Comparison of ENCODE assay signal across 1 cellular context in genomic region chr3:155870133-155870944, GRCh38.
TF ChIP-seq lines count a peak whose summit lies in the region.

GMPS (plus strand) TSS chr3:155870650; CDS start chr3:155870871, 221 bp downstream.

TF ChIP-seq in GM12878, 131 proteins besides CTCF, POLR2A, EP300 and RAD21 (continued from another document):
- peak; percentile 59 for TF ChIP-seq NKRF (conservative IDR thresholded peaks at IDR 0.05)
- 0 out of 4 replicates have a peak, but pooled peaks of 1 of the 2 experiments have one; percentile 52 for TF ChIP-seq ETV6 (conservative IDR thresholded peaks at IDR 0.05 in 1 of 2, IDR thresholded peaks at IDR 0.05 in 1 of 2; ENCODE audit: borderline replicate concordance in 1 of 2, low read depth in 1 of 2)
- 0 out of 2 replicates have a peak, but pooled peaks have one; percentile 31 for TF ChIP-seq ZNF24 (IDR thresholded peaks at IDR 0.05)
- TF ChIP-seq IKZF1 (conservative IDR thresholded peaks at IDR 0.05): peak; percentile 50; the same call in 1 of the 2 replicates
- TF ChIP-seq PML (IDR thresholded peaks at IDR 0.05; ENCODE audit: low read length): peak; percentile 28; the same call in 1 of the 2 replicates
- no peak for TF ChIP-seq RFX5 (IDR thresholded peaks at IDR 0.05; ENCODE audit: low read depth, low read length)
- TF ChIP-seq TCF3 (IDR thresholded peaks at IDR 0.05; ENCODE audit: borderline replicate concordance, insufficient read depth, low read depth, low read length): 0 out of 2 replicates have a peak, but pooled peaks have one; percentile 15
- 0 out of 2 replicates have a peak, but pooled peaks have one; percentile 45 for TF ChIP-seq ZNF592 (IDR thresholded peaks at IDR 0.05)
- no peak for TF ChIP-seq CUX1 (IDR thresholded peaks at IDR 0.05; ENCODE audit: insufficient replicate concordance, low read depth, low read length)
- 0 out of 2 replicates have a peak, but pooled peaks have one; percentile 53 for TF ChIP-seq POLR2AphosphoS2 (IDR thresholded peaks at IDR 0.05; ENCODE audit: low read depth, low read length)
- 0 out of 2 replicates have a peak, but pooled peaks have one; percentile 44 for TF ChIP-seq BACH1 (IDR thresholded peaks at IDR 0.05; ENCODE audit: borderline replicate concordance)
- TF ChIP-seq RB1 (IDR thresholded peaks at IDR 0.05; ENCODE audit: borderline replicate concordance): 0 out of 2 replicates have a peak, but pooled peaks have one; percentile 67
- TF ChIP-seq GATAD2B (conservative IDR thresholded peaks at IDR 0.05; ENCODE audit: low read depth): peak; percentile 34; the same call in 1 of the 2 replicates
- no peak for TF ChIP-seq BCL3 (IDR thresholded peaks at IDR 0.05; ENCODE audit: borderline replicate concordance, insufficient read depth, low read depth, low read length, poor library complexity, severe bottlenecking)
- peak; percentile 30; the same call in 1 of the 2 replicates for TF ChIP-seq ELK1 (IDR thresholded peaks at IDR 0.05; ENCODE audit: low read depth, low read length)
- peak in 1 of 2 experiments; percentile 78; a peak in 2 of 4 replicates for TF ChIP-seq BHLHE40 (IDR thresholded peaks at IDR 0.05; ENCODE audit: borderline replicate concordance in 1 of 2, low read depth in 2 of 2, low read length in 1 of 2)
- 0 out of 2 replicates have a peak, but pooled peaks have one; percentile 42 for TF ChIP-seq ZNF207 (IDR thresholded peaks at IDR 0.05; ENCODE audit: borderline replicate concordance)
- peak; percentile 46; the same call in 1 of the 2 replicates for TF ChIP-seq SMAD5 (IDR thresholded peaks at IDR 0.05; ENCODE audit: low read depth)
